ENCODE assay signal across 22 cellular contexts in genomic region chr5:96053063-96053735, GRCh38.
"Had no signal": no experiment of that assay in that cellular context is flagged by ENCODE, and none has a peak within 500 bp of the region (broad histone marks: within the 10 kb centered on the region; RNA-seq: fewer than 3 reads in every experiment).

No MANE protein-coding gene starts in this region.

- H3K27me3 ChIP-seq: MG63, SJSA1 had no signal

- DNase-seq: KBM-7, MG63, NCI-H1092, NCI-H1105 treated with DMSO at 0.1 percent for 48 hours, NCI-H1417 treated with DMSO at 0.1 percent for 48 hours, NCI-H146, NCI-H1694 treated with DMSO at 0.1 percent for 48 hours, NCI-H1930, NCI-H2081, NCI-H2107, NCI-H226, NCI-H446, NCI-H510A, NCI-H524 treated with DMSO at 0.1 percent for 48 hours, NCI-H69, NCI-H774, SIG-M5 had no signal

- FAIRE-seq: HTR-8/SVneo had no signal

- H3K4me3 ChIP-seq: MG63, SJSA1, SK-N-MC had no signal

- H3K9me3 ChIP-seq: SJSA1 had no signal

- H3K27ac ChIP-seq: HL-60, SJSA1, SK-N-MC had no signal

- H3K36me3 ChIP-seq: MG63, SJSA1 had no signal

- ATAC-seq: Right ventricle myocardium inferior had no signal
